16 cellular contexts compared by ENCODE assay signal in the genomic region with DNA sequence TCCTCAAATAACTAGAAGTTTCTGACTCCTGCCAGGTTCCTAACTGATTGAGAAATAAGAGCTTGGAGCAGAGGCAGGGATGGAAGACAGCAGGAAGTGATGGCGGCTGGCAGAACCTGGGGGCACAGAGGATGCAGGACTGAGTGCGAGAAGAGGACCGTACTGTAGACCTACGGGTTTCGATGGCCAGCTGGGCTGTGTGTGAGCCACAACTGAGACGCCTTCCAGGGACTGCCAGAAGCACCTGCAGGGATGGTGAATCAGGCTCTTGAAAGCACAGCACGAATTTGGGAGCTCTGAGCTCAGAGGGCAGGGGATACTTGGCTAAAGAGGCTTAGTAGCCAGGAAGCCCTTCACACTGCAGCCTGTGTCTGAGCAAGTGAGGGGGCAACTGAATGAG.
"Had no signal": no experiment of that assay in that cellular context is flagged by ENCODE, and none has a peak within 500 bp of the region (broad histone marks: within the 10 kb centered on the region; RNA-seq: fewer than 3 reads in every experiment).

No MANE protein-coding gene starts in this region.

- H3K27ac Mint-ChIP-seq: activated CD4-positive, alpha-beta T cell treated with anti-CD3 and anti-CD28 coated beads for 36 hours; activated CD8-positive, alpha-beta memory T cell treated with anti-CD3 and anti-CD28 coated beads, Interleukin-2, amount 10 ng/mL, durations not matched to agents 7 days and 5 days; activated CD8-positive, alpha-beta T cell treated with anti-CD3 and anti-CD28 coated beads, Interleukin-2, amount 10 ng/mL, durations not matched to agents 7 days and 5 days; activated naive CD4-positive, alpha-beta T cell treated with anti-CD3 and anti-CD28 coated beads, Interleukin-2, amount 50 U/mL, for 72 hours; effector memory CD8-positive, alpha-beta T cell; naive thymus-derived CD8-positive, alpha-beta T cell; T-helper 2 cell treated with Interferon-gamma antibody and Interleukin-4, amounts not matched to agents 5 μg/mL and 100 μg/mL, for 36 hours had no signal

- H3K27me3 ChIP-seq: body of pancreas, testis had no signal

- H3K4me3 Mint-ChIP-seq: activated CD4-positive, alpha-beta T cell treated with anti-CD3 and anti-CD28 coated beads for 36 hours; activated CD8-positive, alpha-beta memory T cell treated with anti-CD3 and anti-CD28 coated beads, Interleukin-2, amount 10 ng/mL, durations not matched to agents 7 days and 5 days; activated CD8-positive, alpha-beta T cell treated with anti-CD3 and anti-CD28 coated beads, Interleukin-2, amount 10 ng/mL, durations not matched to agents 7 days and 5 days; effector memory CD8-positive, alpha-beta T cell; naive thymus-derived CD8-positive, alpha-beta T cell; T-helper 2 cell treated with Interferon-gamma antibody and Interleukin-4, amounts not matched to agents 5 μg/mL and 100 μg/mL, for 36 hours had no signal

- H3K9me3 ChIP-seq: adrenal gland, body of pancreas, left lung, lower lobe of right lung, testis, transverse colon had no signal

- H3K36me3 ChIP-seq: adrenal gland, left lung, lower lobe of right lung, spleen, transverse colon had no signal

- H3K9me3 Mint-ChIP-seq: activated naive CD4-positive, alpha-beta T cell treated with anti-CD3 and anti-CD28 coated beads, Interleukin-2, amount 50 U/mL, for 72 hours; effector memory CD8-positive, alpha-beta T cell; T-helper 2 cell treated with Interferon-gamma antibody and Interleukin-4, amounts not matched to agents 5 μg/mL and 100 μg/mL, for 36 hours had no signal

- H3K4me3 ChIP-seq: adrenal gland, body of pancreas, coronary artery, left lung, lower lobe of right lung, spleen, testis, transverse colon had no signal

- H3K4me1 Mint-ChIP-seq: activated CD4-positive, alpha-beta T cell treated with anti-CD3 and anti-CD28 coated beads for 36 hours; activated CD8-positive, alpha-beta memory T cell treated with anti-CD3 and anti-CD28 coated beads, Interleukin-2, amount 10 ng/mL, durations not matched to agents 7 days and 5 days; naive thymus-derived CD8-positive, alpha-beta T cell had no signal

- ATAC-seq: effector memory CD8-positive, alpha-beta T cell had no signal

- DNase-seq: activated CD4-positive, CD25-positive, alpha-beta regulatory T cell; spleen had no signal

- H3K4me1 ChIP-seq: adrenal gland, body of pancreas, left lung, lower lobe of right lung, testis, transverse colon had no signal

- H3K36me3 Mint-ChIP-seq: activated CD8-positive, alpha-beta memory T cell treated with anti-CD3 and anti-CD28 coated beads, Interleukin-2, amount 10 ng/mL, durations not matched to agents 7 days and 5 days; activated naive CD4-positive, alpha-beta T cell treated with anti-CD3 and anti-CD28 coated beads, Interleukin-2, amount 50 U/mL, for 72 hours; naive thymus-derived CD8-positive, alpha-beta T cell had no signal

- H3K27ac ChIP-seq: adrenal gland, body of pancreas, coronary artery, left lung, lower lobe of right lung, spleen, testis, transverse colon had no signal
